16 cellular contexts compared by ENCODE assay signal in genomic region chr5:172564883-172565282, GRCh38.
A peak's percentile ranks its signal among the peaks of the same experiment; 100 is the strongest.
DNase-seq lines count a peak whose midpoint lies in the region; ATAC-seq and TF ChIP-seq lines count a peak whose summit lies in the region.
"Had no signal": no experiment of that assay in that cellular context is flagged by ENCODE, and none has a peak within 500 bp of the region (broad histone marks: within the 10 kb centered on the region; RNA-seq: fewer than 3 reads in every experiment).

No MANE protein-coding gene starts in this region.

- H3K9me3 Mint-ChIP-seq in natural killer cell, result no peaks in the 10 kb centered on the region

- DNase-seq in NCI-H146 (lab: John Stamatoyannopoulos, UW) (peak; percentile 46), NCI-H146 treated with DMSO at 0.1 percent for 48 hours (lab: John Stamatoyannopoulos, UW; ENCODE audit: unreplicated experiment) (no peak), NCI-H1092 (lab: John Stamatoyannopoulos, UW) (peak; percentile 46), SHP77 treated with DMSO at 0.1 percent for 48 hours (lab: John Stamatoyannopoulos, UW) (peak; percentile 35), prostate gland (ENCODE audit: low spot score) (no peak), SW 1271 (lab: John Stamatoyannopoulos, UW) (no peak), natural killer cell (no peak)
- no peak for DNase-seq in activated CD8-positive, alpha-beta memory T cell treated with anti-CD3 and anti-CD28 coated beads for 24 hours
- DNase-seq: GM23248, Karpas-422, MM.1S, NCI-H82, SJCRH30 had no signal

- H3K36me3 Mint-ChIP-seq in natural killer cell, result no peaks in the 10 kb centered on the region

- TF ChIP-seq CTCF in prostate gland (IDR thresholded peaks at IDR 0.05), result no peak
- no peak for TF ChIP-seq CTCF in natural killer cell (IDR thresholded peaks at IDR 0.05)

- no peak for ATAC-seq in natural killer cell
- ATAC-seq: A549 had no signal

- no peak overlapping the region for H3K4me3 ChIP-seq in prostate gland
- H3K4me3 ChIP-seq: A549, GM23248, SJCRH30 had no signal

- no peaks in the 10 kb centered on the region for H3K9me3 ChIP-seq in prostate gland
- H3K9me3 ChIP-seq: A549, Caco-2, SJCRH30 had no signal

- no peaks in the 10 kb centered on the region for H3K27me3 ChIP-seq in prostate gland (replicated peaks; ENCODE audit: insufficient read depth)
- H3K27me3 ChIP-seq: SJCRH30 had no signal

- no peaks in the 10 kb centered on the region for H3K36me3 ChIP-seq in prostate gland
- H3K36me3 ChIP-seq: SJCRH30 had no signal

- H3K27ac ChIP-seq in prostate gland, result peak overlapping the region; percentile 73 to 75
- H3K27ac ChIP-seq: A549, C4-2B, GM23248, SJCRH30 had no signal

- no peak overlapping the region for H3K27ac Mint-ChIP-seq in natural killer cell

- 66% methylated on average over 4 of the region's 4 CpGs for WGBS in prostate gland

- peaks cover 4 to 10% of the 10 kb centered on the region in 2 donors for H3K27me3 Mint-ChIP-seq in natural killer cell (ENCODE audit: low read depth in 2 of 2)

- intact Hi-C loops in prostate gland (cut with DNase I), result no loop called here
- intact Hi-C loops in natural killer cell (cut with micrococcal nuclease), result no loop called here

- peaks cover 25% of the 10 kb centered on the region for H3K4me1 ChIP-seq in prostate gland (replicated peaks)
- H3K4me1 ChIP-seq: A549 had no signal

- TF ChIP-seq POLR2A in prostate gland (IDR thresholded peaks at IDR 0.05), result no peak

- no peak overlapping the region for H3K4me3 Mint-ChIP-seq in natural killer cell

- H3K4me1 Mint-ChIP-seq in natural killer cell, result no peaks in the 10 kb centered on the region

Comparison
In these comparisons a context has a peak if more than half of its experiments do, and no peak if none do; other contexts are left out.
1. DNase-seq: peak in NCI-H146 (single experiment), NCI-H1092 (single experiment) and SHP77 treated with DMSO at 0.1 percent for 48 hours (single experiment); none in NCI-H146 treated with DMSO at 0.1 percent for 48 hours (single experiment), prostate gland (single experiment), activated CD8-positive, alpha-beta memory T cell treated with anti-CD3 and anti-CD28 coated beads for 24 hours (single experiment), SW 1271 (0 of 2) and natural killer cell (single experiment).